8 cellular contexts compared by ENCODE assay signal in the genomic region with DNA sequence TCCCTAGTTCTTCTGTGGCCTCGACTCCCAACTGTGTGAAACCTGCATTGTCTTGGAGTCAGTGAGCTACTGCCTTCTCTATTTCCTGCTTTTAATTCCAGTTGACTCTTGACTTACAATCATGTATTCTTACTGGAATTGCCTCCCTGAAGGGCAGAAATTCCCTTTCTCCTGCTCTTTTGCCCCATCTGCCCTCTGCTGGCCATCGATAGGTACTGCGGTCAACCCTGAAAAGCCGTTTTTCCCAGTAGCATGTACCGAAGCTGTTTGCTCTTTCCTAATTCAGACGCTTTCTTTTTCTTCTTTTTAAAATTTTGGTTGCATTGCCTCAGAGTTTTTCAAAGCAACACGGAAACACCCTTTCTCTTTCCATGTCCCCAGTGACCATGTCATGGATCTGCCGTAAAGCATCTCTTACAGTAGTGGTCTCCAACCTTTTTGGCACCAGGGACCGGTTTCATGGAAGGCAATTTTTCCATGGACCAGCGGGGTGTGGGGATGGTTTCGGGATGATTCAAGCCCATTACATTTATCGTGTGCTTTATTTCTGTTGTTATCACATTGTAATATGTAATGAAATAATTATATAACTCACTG.
DNase-seq lines count a peak whose midpoint lies in the region; TF ChIP-seq lines count a peak whose summit lies in the region.

No MANE protein-coding gene starts in this region.

- H3K4me3 ChIP-seq in fibroblast of lung (replicated peaks in 1 of 4; ENCODE audit: control extremely low read depth in 1 of 4, insufficient read depth in 1 of 4, low read depth in 3 of 4, low read length in 4 of 4) (peak overlapping the region in 2 of 4 experiments; percentile 45 to 51), neural cell (ENCODE audit: low read length) (no peak overlapping the region), transverse colon (no peak overlapping the region)

- TF ChIP-seq RAD21 in neural cell (conservative IDR thresholded peaks at IDR 0.05) = peak; percentile 22

- no peak for TF ChIP-seq POLR2A in transverse colon (IDR thresholded peaks at IDR 0.05)

- H3K4me1 ChIP-seq in fibroblast of lung (ENCODE audit: control insufficient read depth, extremely low read depth, insufficient read depth, low read length) = no peaks in the 10 kb centered on the region
- H3K4me1 ChIP-seq in transverse colon = peaks cover 0 to 4% (median 0%) of the 10 kb centered on the region in 4 donors

- in situ Hi-C loops in GM13976 (cut with MboI; ENCODE audit: low sequenced_read_pairs, unreplicated experiment) = loop anchor here (5.0 to 25.0 kb wide), 2 partner anchors 145 to 560 kb away; a partner anchor contains a TSS
- in situ Hi-C loops in transverse colon (cut with MboI; ENCODE audit: low pct_ligation_motif_present in 1 of 4, low pct_unique_long_range_greater_than_20kb in 1 of 4, low sequenced_read_pairs in 3 of 4) = loop anchor here (5.0 to 25.0 kb wide), 4 partner anchors 135 to 440 kb away; no protein-coding TSS in a partner anchor

- 26 to 33% methylated on average over 9 to 12 of the region's 12 CpGs for whole genome bisulfite sequencing in transverse colon (ENCODE audit: low coverage in 1 of 2), 2 donors

- TF ChIP-seq CTCF in AG09319 (IDR thresholded peaks at IDR 0.05; ENCODE audit: low read depth, low read length) (peak; percentile 98), GM13976 (IDR thresholded peaks at IDR 0.05; ENCODE audit: borderline replicate concordance, control extremely low read depth, extremely low read depth, insufficient read depth, missing control alignments) (peak; percentile 93), fibroblast of lung (conservative IDR thresholded peaks at IDR 0.05 in 1 of 2, IDR thresholded peaks at IDR 0.05 in 1 of 2; ENCODE audit: low read depth in 1 of 2, low read length in 2 of 2) (peak; percentile 97 to 99), neural cell (IDR thresholded peaks at IDR 0.05; ENCODE audit: poor library complexity, severe bottlenecking) (peak; percentile 59), transverse colon (IDR thresholded peaks at IDR 0.05) (peak; percentile 88 to 94 (median 93))

- H3K79me2 ChIP-seq in fibroblast of lung (ENCODE audit: control insufficient read depth, insufficient read depth, low read length) = no peaks in the 10 kb centered on the region
- H3K79me2 ChIP-seq in neural cell (replicated peaks; ENCODE audit: insufficient read depth, low read length) = no peaks in the 10 kb centered on the region

- TF ChIP-seq EP300 in neural cell (conservative IDR thresholded peaks at IDR 0.05; ENCODE audit: poor library complexity, severe bottlenecking) (no peak), transverse colon (IDR thresholded peaks at IDR 0.05; ENCODE audit: low read depth) (no peak)

- H3K27me3 ChIP-seq in fibroblast of lung (ENCODE audit: control insufficient read depth, insufficient read depth, low read length) = no peaks in the 10 kb centered on the region
- H3K27me3 ChIP-seq in neural cell (ENCODE audit: insufficient read depth, low read depth, low read length) = no peaks in the 10 kb centered on the region
- no peaks in the 10 kb centered on the region for H3K27me3 ChIP-seq in transverse colon

- DNase-seq in AG09319 (ENCODE audit: extremely low read depth, low read depth) = peak; percentile 15
- DNase-seq in GM13976 (ENCODE audit: low spot score) = peak; percentile 69
- DNase-seq in NCI-H226 = peak; percentile 25
- DNase-seq in activated CD8-positive, alpha-beta memory T cell treated with anti-CD3 and anti-CD28 coated beads, Interleukin-2, amount 50 U/mL, for 48 hours = peak; percentile 62
- DNase-seq in fibroblast of lung (ENCODE audit: low read depth in 2 of 2) = peak; percentile 25 to 62
- DNase-seq in transverse colon = peak; percentile 59
- DNase-seq in occipital lobe (lab: John Stamatoyannopoulos, UW) = no peak

- no peak overlapping the region for H3K9ac ChIP-seq in fibroblast of lung (ENCODE audit: insufficient read depth, low read length)
- H3K9ac ChIP-seq in neural cell (ENCODE audit: low read length) = no peak overlapping the region

- H3K4me2 ChIP-seq in fibroblast of lung (ENCODE audit: extremely low read depth, insufficient read depth, low read length) = peak overlapping the region; percentile 65
- no peak overlapping the region for H3K4me2 ChIP-seq in neural cell (ENCODE audit: low read length)

- no peaks in the 10 kb centered on the region for H3K9me2 ChIP-seq in neural cell (ENCODE audit: insufficient read depth, low read length)

- no peaks in the 10 kb centered on the region for H4K20me1 ChIP-seq in fibroblast of lung (ENCODE audit: control insufficient read depth, extremely low read depth, insufficient read depth, low read length)
- H4K20me1 ChIP-seq in neural cell (ENCODE audit: insufficient read depth) = no peaks in the 10 kb centered on the region

- H2AFZ ChIP-seq in fibroblast of lung (ENCODE audit: low read length) (peak overlapping the region; percentile 72), neural cell (ENCODE audit: low read depth, low read length) (no peak overlapping the region)

- H3K36me3 ChIP-seq in fibroblast of lung (ENCODE audit: control insufficient read depth, insufficient read depth, low read length) (no peaks in the 10 kb centered on the region), neural cell (ENCODE audit: insufficient read depth, low read length) (no peaks in the 10 kb centered on the region), transverse colon (no peaks in the 10 kb centered on the region)

- H3F3A ChIP-seq in neural cell (ENCODE audit: insufficient read depth, low read length, poor library complexity, severe bottlenecking) = no peaks in the 10 kb centered on the region

- intact Hi-C loops in transverse colon (cut with DNase I; ENCODE audit: low total_unique reads) = loop anchor here (10.0 kb wide), 1 partner anchor 148 kb away; no protein-coding TSS in a partner anchor

- no peaks in the 10 kb centered on the region for H3K9me3 ChIP-seq in fibroblast of lung (ENCODE audit: control insufficient read depth, insufficient read depth, low read depth, low read length)
- no peaks in the 10 kb centered on the region for H3K9me3 ChIP-seq in neural cell (ENCODE audit: low read length)
- no peaks in the 10 kb centered on the region for H3K9me3 ChIP-seq in transverse colon

- H3K27ac ChIP-seq in fibroblast of lung (ENCODE audit: insufficient read depth, low read length) = no peak overlapping the region
- no peak overlapping the region for H3K27ac ChIP-seq in neural cell (ENCODE audit: low read length)
- no peak overlapping the region for H3K27ac ChIP-seq in transverse colon

TF ChIP-seq in neural cell, 6 proteins besides CTCF, POLR2A, EP300 and RAD21:
- TF ChIP-seq TAF1 (IDR thresholded peaks at IDR 0.05; ENCODE audit: low read depth) (no peak), EZH2 (IDR thresholded peaks at IDR 0.05; ENCODE audit: borderline replicate concordance, insufficient read depth, low read length, poor library complexity, severe bottlenecking) (no peak), POLR2AphosphoS5 (IDR thresholded peaks at IDR 0.05) (no peak), MXI1 (conservative IDR thresholded peaks at IDR 0.05; ENCODE audit: poor library complexity, severe bottlenecking) (no peak), SMC3 (conservative IDR thresholded peaks at IDR 0.05; ENCODE audit: poor library complexity) (peak; percentile 48)
- TF ChIP-seq, protein P1, sequence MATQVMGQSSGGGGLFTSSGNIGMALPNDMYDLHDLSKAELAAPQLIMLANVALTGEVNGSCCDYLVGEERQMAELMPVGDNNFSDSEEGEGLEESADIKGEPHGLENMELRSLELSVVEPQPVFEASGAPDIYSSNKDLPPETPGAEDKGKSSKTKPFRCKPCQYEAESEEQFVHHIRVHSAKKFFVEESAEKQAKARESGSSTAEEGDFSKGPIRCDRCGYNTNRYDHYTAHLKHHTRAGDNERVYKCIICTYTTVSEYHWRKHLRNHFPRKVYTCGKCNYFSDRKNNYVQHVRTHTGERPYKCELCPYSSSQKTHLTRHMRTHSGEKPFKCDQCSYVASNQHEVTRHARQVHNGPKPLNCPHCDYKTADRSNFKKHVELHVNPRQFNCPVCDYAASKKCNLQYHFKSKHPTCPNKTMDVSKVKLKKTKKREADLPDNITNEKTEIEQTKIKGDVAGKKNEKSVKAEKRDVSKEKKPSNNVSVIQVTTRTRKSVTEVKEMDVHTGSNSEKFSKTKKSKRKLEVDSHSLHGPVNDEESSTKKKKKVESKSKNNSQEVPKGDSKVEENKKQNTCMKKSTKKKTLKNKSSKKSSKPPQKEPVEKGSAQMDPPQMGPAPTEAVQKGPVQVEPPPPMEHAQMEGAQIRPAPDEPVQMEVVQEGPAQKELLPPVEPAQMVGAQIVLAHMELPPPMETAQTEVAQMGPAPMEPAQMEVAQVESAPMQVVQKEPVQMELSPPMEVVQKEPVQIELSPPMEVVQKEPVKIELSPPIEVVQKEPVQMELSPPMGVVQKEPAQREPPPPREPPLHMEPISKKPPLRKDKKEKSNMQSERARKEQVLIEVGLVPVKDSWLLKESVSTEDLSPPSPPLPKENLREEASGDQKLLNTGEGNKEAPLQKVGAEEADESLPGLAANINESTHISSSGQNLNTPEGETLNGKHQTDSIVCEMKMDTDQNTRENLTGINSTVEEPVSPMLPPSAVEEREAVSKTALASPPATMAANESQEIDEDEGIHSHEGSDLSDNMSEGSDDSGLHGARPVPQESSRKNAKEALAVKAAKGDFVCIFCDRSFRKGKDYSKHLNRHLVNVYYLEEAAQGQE (IDR thresholded peaks at IDR 0.05; ENCODE audit: borderline replicate concordance) = no peak
